Comparison of ENCODE assay signal across 11 cellular contexts in genomic region chr11:122784325-122785155, GRCh38. TPM values are rescaled to one million over a fixed set of nuclear protein-coding genes. Genes with fewer than 3 reads are reported as not detected.
DNase-seq lines count a peak whose midpoint lies in the region; ATAC-seq, FAIRE-seq and TF ChIP-seq lines count a peak whose summit lies in the region.
"Had no signal": no experiment of that assay in that cellular context is flagged by ENCODE, and none has a peak within 500 bp of the region (broad histone marks: within the 10 kb centered on the region; RNA-seq: fewer than 3 reads in every experiment).

No MANE protein-coding gene starts in this region.

- H3K9ac ChIP-seq in GM23248 (peak overlapping the region; percentile 64), astrocyte (ENCODE audit: low read length) (peak overlapping the region; percentile 70)

- H3K27me3 ChIP-seq in GM23248 (replicated peaks; ENCODE audit: insufficient read depth) (no peaks in the 10 kb centered on the region), astrocyte (ENCODE audit: insufficient read depth, low read length) (no peaks in the 10 kb centered on the region), foreskin keratinocyte (no peaks in the 10 kb centered on the region)

- 11 to 12% methylated on average over 6 of the region's 6 CpGs for WGBS in GM23248 (ENCODE audit: low coverage in 1 of 2, low lambda C conversion rate in 2 of 2, missing lambda C conversion rate in 2 of 2), 2 experiments

- H3F3A ChIP-seq in GM23248 (ENCODE audit: insufficient read depth), result peaks cover 21% of the 10 kb centered on the region

- H3K4me1 ChIP-seq in GM23248 (ENCODE audit: insufficient read depth) (peaks cover 19% of the 10 kb centered on the region), astrocyte (ENCODE audit: insufficient read depth, low read length) (peaks cover 23% of the 10 kb centered on the region), foreskin keratinocyte (peaks cover 10% of the 10 kb centered on the region)

- H3K27me3 Mint-ChIP-seq in astrocyte (ENCODE audit: low read depth, unreplicated experiment), result no peaks in the 10 kb centered on the region
- H3K27me3 Mint-ChIP-seq: activated T-cell treated with anti-CD3 and anti-CD28 coated beads, Interleukin-2, amount 50 U/mL, for 24 hours; stimulated activated naive CD8-positive, alpha-beta T cell treated with anti-CD3 and anti-CD28 coated beads, Interleukin-15, amount 100 ng/mL, for 72 hours had no signal

- in situ Hi-C loops in GM23248 (cut with MboI), result loop anchor here (5.0 kb wide), 1 partner anchor 152 kb away; no protein-coding TSS in a partner anchor

- no peak overlapping the region for H3K4me3 Mint-ChIP-seq in astrocyte (ENCODE audit: unreplicated experiment)
- H3K4me3 Mint-ChIP-seq: activated T-cell treated with anti-CD3 and anti-CD28 coated beads, Interleukin-2, amount 50 U/mL, for 24 hours; stimulated activated naive CD8-positive, alpha-beta T cell treated with anti-CD3 and anti-CD28 coated beads, Interleukin-15, amount 100 ng/mL, for 72 hours; T-helper 1 cell treated with Interleukin-12 subunit alpha and Interleukin-12 subunit beta and Interleukin-4 antibody, amounts not matched to agents 30 μg/mL and 1 μg/mL, for 36 hours had no signal

- H3K9me3 ChIP-seq in GM23248 (ENCODE audit: low read depth), result no peaks in the 10 kb centered on the region
- no peaks in the 10 kb centered on the region for H3K9me3 ChIP-seq in astrocyte (ENCODE audit: insufficient read depth, low read depth, low read length)

- H3K27ac ChIP-seq in GM23248 (peak overlapping the region; percentile 90), astrocyte (ENCODE audit: low read depth, low read length) (peak overlapping the region; percentile 88), foreskin keratinocyte (no peak overlapping the region)

- peak overlapping the region; percentile 33 for H2AFZ ChIP-seq in GM23248
- no peak overlapping the region for H2AFZ ChIP-seq in astrocyte (ENCODE audit: low read depth, low read length)

- H4K20me1 ChIP-seq in GM23248 (ENCODE audit: insufficient read depth) (no peaks in the 10 kb centered on the region), astrocyte (ENCODE audit: insufficient read depth, low read length) (no peaks in the 10 kb centered on the region)

- H3K27ac Mint-ChIP-seq in astrocyte (ENCODE audit: unreplicated experiment), result peak overlapping the region; percentile 38
- H3K27ac Mint-ChIP-seq: activated T-cell treated with anti-CD3 and anti-CD28 coated beads, Interleukin-2, amount 50 U/mL, for 24 hours; stimulated activated naive CD8-positive, alpha-beta T cell treated with anti-CD3 and anti-CD28 coated beads, Interleukin-15, amount 100 ng/mL, for 72 hours; T-helper 1 cell treated with Interleukin-12 subunit alpha and Interleukin-12 subunit beta and Interleukin-4 antibody, amounts not matched to agents 30 μg/mL and 1 μg/mL, for 36 hours had no signal

- peaks cover 13% of the 10 kb centered on the region for H3K36me3 Mint-ChIP-seq in astrocyte (ENCODE audit: low read depth, unreplicated experiment)

- H3K4me3 ChIP-seq in GM23248 (no peak overlapping the region), astrocyte (ENCODE audit: insufficient read depth, low read depth, low read length) (no peak overlapping the region)

- TF ChIP-seq CTCF in astrocyte (IDR thresholded peaks at IDR 0.05; ENCODE audit: insufficient read depth, low read depth, low read length), result no peak
- no peak for TF ChIP-seq CTCF in foreskin keratinocyte (conservative IDR thresholded peaks at IDR 0.05)

- DNase-seq in GM23248 (peak; percentile 97), astrocyte (ENCODE audit: low read depth) (peak; percentile 92), foreskin keratinocyte (peak in 1 of 2 donors; percentile 90), smooth muscle cell of the brain vasculature (ENCODE audit: low read depth, low spot score) (peak; percentile 93), mucosa of gallbladder (ENCODE audit: low spot score) (no peak), HuH-7.5 (ENCODE audit: low spot score) (no peak), GM19239 (ENCODE audit: insufficient read length, low spot score) (no peak)
- DNase-seq: activated T-cell treated with anti-CD3 and anti-CD28 coated beads, Interleukin-2, amount 50 U/mL, for 24 hours; stimulated activated naive CD8-positive, alpha-beta T cell treated with anti-CD3 and anti-CD28 coated beads, Interleukin-15, amount 100 ng/mL, for 72 hours had no signal

- H3K4me1 Mint-ChIP-seq in astrocyte (ENCODE audit: low read depth, unreplicated experiment), result peaks cover 24% of the 10 kb centered on the region

- no peaks in the 10 kb centered on the region for H3K79me2 ChIP-seq in GM23248 (ENCODE audit: insufficient read depth)
- no peaks in the 10 kb centered on the region for H3K79me2 ChIP-seq in astrocyte (ENCODE audit: insufficient read depth, low read length)

- FAIRE-seq in astrocyte (lab: Jason Lieb, UNC) (peak; percentile 55), GM19239 (lab: Jason Lieb, UNC) (no peak)

- H3K4me2 ChIP-seq in GM23248 (ENCODE audit: unreplicated experiment), result peak overlapping the region; percentile 29
- peak overlapping the region; percentile 39 for H3K4me2 ChIP-seq in astrocyte (ENCODE audit: low read length)

- no peaks in the 10 kb centered on the region for H3K9me2 ChIP-seq in GM23248 (ENCODE audit: insufficient read depth)

- H3K36me3 ChIP-seq in GM23248 (ENCODE audit: low read depth), result no peaks in the 10 kb centered on the region
- H3K36me3 ChIP-seq in astrocyte (ENCODE audit: insufficient read depth, low read length), result peaks cover 36% of the 10 kb centered on the region

- ATAC-seq in foreskin keratinocyte, result peak; percentile 93
- no peak for ATAC-seq in GM21381 (IDR thresholded peaks at IDR 0.05; ENCODE audit: unreplicated experiment)
- ATAC-seq: stimulated activated naive CD8-positive, alpha-beta T cell treated with anti-CD3 and anti-CD28 coated beads, Interleukin-15, amount 100 ng/mL, for 72 hours had no signal

- H3K9me3 Mint-ChIP-seq in astrocyte (ENCODE audit: unreplicated experiment), result no peaks in the 10 kb centered on the region
- H3K9me3 Mint-ChIP-seq: activated T-cell treated with anti-CD3 and anti-CD28 coated beads, Interleukin-2, amount 50 U/mL, for 24 hours; stimulated activated naive CD8-positive, alpha-beta T cell treated with anti-CD3 and anti-CD28 coated beads, Interleukin-15, amount 100 ng/mL, for 72 hours; T-helper 1 cell treated with Interleukin-12 subunit alpha and Interleukin-12 subunit beta and Interleukin-4 antibody, amounts not matched to agents 30 μg/mL and 1 μg/mL, for 36 hours had no signal

RNA-seq across cellular contexts. Expression of gene CRTAM, which starts 53.8 kb away (rescaled TPM):
- not detected in 2 replicates for total RNA-seq in GM23248 (2014; rRNA removed; shearing (Covaris generic))
- polyA plus RNA-seq in GM23248 (2016; fragmentation: Nextera tagmentation; extraction: Ambion mirVana) (not detected in 2 replicates), foreskin keratinocyte (not detected in 2 replicates)
- total RNA-seq in astrocyte (not detected in 2 replicates), foreskin keratinocyte (not detected in 2 replicates), mucosa of gallbladder (0.46 TPM)

Comparison
In these comparisons a context has a peak if more than half of its experiments do, and no peak if none do; other contexts are left out.
1. DNase-seq: peak in GM23248 (single experiment), astrocyte (single experiment) and smooth muscle cell of the brain vasculature (single experiment); none in mucosa of gallbladder (single experiment), HuH-7.5 (single experiment) and GM19239 (single experiment).